ENCODE assay signal across 8 cellular contexts in genomic region chr12:122029620-122030426, GRCh38. TPM values are rescaled to one million over a fixed set of nuclear protein-coding genes. Genes with fewer than 3 reads are reported as not detected.
A peak's percentile ranks its signal among the peaks of the same experiment; 100 is the strongest.
DNase-seq lines count a peak whose midpoint lies in the region; ATAC-seq, FAIRE-seq and TF ChIP-seq lines count a peak whose summit lies in the region.
"Had no signal": no experiment of that assay in that cellular context is flagged by ENCODE, and none has a peak within 500 bp of the region (broad histone marks: within the 10 kb centered on the region; RNA-seq: fewer than 3 reads in every experiment).

No MANE protein-coding gene starts in this region.

- CTCF ChIA-PET in HEK293 (lab: Yijun Ruan, JAX), result interaction anchor here (1.2 kb wide), 1 partner anchor 24 kb away, joined by 3 read pairs; no protein-coding TSS in a partner anchor
- CTCF ChIA-PET in MCF 10A (lab: Yijun Ruan, JAX), result interaction anchor here (0.6 to 1.0 kb wide), 2 partner anchors 28 to 93 kb away, joined by 3 read pairs; no protein-coding TSS in a partner anchor

- H3K27me3 ChIP-seq in testis, result no peaks in the 10 kb centered on the region

- no peak overlapping the region for H3K4me3 ChIP-seq in HEK293 (ENCODE audit: low read depth, low read length)
- peak overlapping the region; percentile 17 to 18 for H3K4me3 ChIP-seq in kidney (ENCODE audit: low read length in 2 of 2)
- no peak overlapping the region for H3K4me3 ChIP-seq in testis

- H3K27ac ChIP-seq in HEK293 (ENCODE audit: extremely low read depth, low read depth, low read length) (no peak overlapping the region), kidney (ENCODE audit: low read depth in 2 of 2, low read length in 2 of 2) (peak overlapping the region; percentile 85 to 89), testis (no peak overlapping the region)

- H3K4me1 ChIP-seq in HEK293 (ENCODE audit: control insufficient read depth, insufficient read depth, low read length) (no peaks in the 10 kb centered on the region; the same call in 1 of the 2 replicates), kidney (ENCODE audit: control insufficient read depth in 1 of 2, insufficient read depth in 1 of 2, low read depth in 1 of 2, low read length in 2 of 2) (peaks cover 17 to 38% of the 10 kb centered on the region in 2 donors), testis (peaks cover 14% of the 10 kb centered on the region)

- peak overlapping the region; percentile 90 for H3K27ac Mint-ChIP-seq in MCF 10A (ENCODE audit: low read depth, unreplicated experiment)

- H3K36me3 ChIP-seq in HEK293 (ENCODE audit: control insufficient read depth in 2 of 2, insufficient read depth in 1 of 2, low read length in 2 of 2), result peaks cover 3 to 7% of the 10 kb centered on the region in 2 experiments; a peak in 2 of 3 replicates
- H3K36me3 ChIP-seq in kidney (ENCODE audit: control insufficient read depth in 1 of 2, insufficient read depth in 2 of 2, low read length in 2 of 2), result no peaks in the 10 kb centered on the region
- no peaks in the 10 kb centered on the region for H3K36me3 ChIP-seq in testis (ENCODE audit: low read depth, missing control alignments)

- no peaks in the 10 kb centered on the region for H3K9me3 Mint-ChIP-seq in MCF 10A (ENCODE audit: unreplicated experiment)

- no peak for TF ChIP-seq POLR2A in testis (IDR thresholded peaks at IDR 0.05)

- H3K9me3 ChIP-seq in HEK293 (ENCODE audit: control insufficient read depth, insufficient read depth, low read depth, low read length) (no peaks in the 10 kb centered on the region), kidney (ENCODE audit: control insufficient read depth in 1 of 2, low read length in 2 of 2) (no peaks in the 10 kb centered on the region), testis (no peaks in the 10 kb centered on the region)

- no TSS peak for BruUV-seq in MCF 10A (replicated peaks; lab: Mats Ljungman, UMichigan)

- no peaks in the 10 kb centered on the region for H3K27me3 Mint-ChIP-seq in MCF 10A (ENCODE audit: insufficient read depth, unreplicated experiment)

- H3K4me3 Mint-ChIP-seq in MCF 10A (ENCODE audit: unreplicated experiment), result peak overlapping the region; percentile 38

- no peak for FAIRE-seq in kidney (lab: Jason Lieb, UNC)

- whole genome bisulfite sequencing in testis, 2 donors, result 63 to 69% methylated on average over 10 to 21 of the region's 28 CpGs

- peaks cover 13% of the 10 kb centered on the region for H3K36me3 Mint-ChIP-seq in MCF 10A (ENCODE audit: insufficient read depth, unreplicated experiment)

- POLR2A ChIA-PET in HEK293 (lab: Yijun Ruan, JAX), result no interaction called here
- POLR2A ChIA-PET in MCF 10A (lab: Yijun Ruan, JAX), result interaction anchor here (0.6 to 1.3 kb wide), 4 partner anchors 9 to 627 kb away, joined by 3 to 4 read pairs (median 4); partner anchors contain the start of gene BCL7A

- H3K4me1 Mint-ChIP-seq in MCF 10A (ENCODE audit: insufficient read depth, unreplicated experiment), result peaks cover 34% of the 10 kb centered on the region

- intact Hi-C loops in MCF 10A (cut with micrococcal nuclease) (loop anchor here (10.0 kb wide), 1 partner anchor 235 kb away; the partner anchor contains the start of gene RHOF), kidney (cut with DNase I) (no loop called here), testis (cut with DNase I; ENCODE audit: low total_unique reads) (loop anchor here (10.0 kb wide), 1 partner anchor 105 kb away; no protein-coding TSS in a partner anchor)

- peak; percentile 80 for DNase-seq in MCF 10A (ENCODE audit: unreplicated experiment)
- DNase-seq in kidney, result peak; percentile 85
- peak; percentile 79 for DNase-seq in testis
- DNase-seq in DMS53 (lab: John Stamatoyannopoulos, UW), result no peak
- no peak for DNase-seq in AML-193 (lab: John Stamatoyannopoulos, UW)
- DNase-seq: DMS 273 treated with DMSO at 0.1 percent for 48 hours had no signal

- H3K9ac ChIP-seq in kidney (ENCODE audit: low read length in 2 of 2), result peak overlapping the region in 1 of 2 donors; percentile 44

- TF ChIP-seq CTCF in HEK293 (tag by site-specific recombination; IDR thresholded peaks at IDR 0.05), result no peak
- no peak for TF ChIP-seq CTCF in MCF 10A (IDR thresholded peaks at IDR 0.05; ENCODE audit: unreplicated experiment)
- no peak for TF ChIP-seq CTCF in kidney (IDR thresholded peaks at IDR 0.05; ENCODE audit: borderline replicate concordance, extremely low read depth, insufficient read depth)
- TF ChIP-seq CTCF in testis (IDR thresholded peaks at IDR 0.05), result no peak

- no peak for ATAC-seq in GM21825 (IDR thresholded peaks at IDR 0.05; ENCODE audit: unreplicated experiment)

TF ChIP-seq in HEK293, 187 proteins besides CTCF, POLR2A, EP300 and RAD21 (continues in another document):
- TF ChIP-seq FEZF1 (tag by site-specific recombination; IDR thresholded peaks at IDR 0.05) (no peak), GLI4 (tag by site-specific recombination; IDR thresholded peaks at IDR 0.05) (no peak), SCRT2 (tag by site-specific recombination; IDR thresholded peaks at IDR 0.05) (no peak), ZNF473 (tag by site-specific recombination; IDR thresholded peaks at IDR 0.05) (no peak), WT1 (tag by site-specific recombination; IDR thresholded peaks at IDR 0.05) (no peak), ZNF510 (tag by site-specific recombination; IDR thresholded peaks at IDR 0.05; ENCODE audit: insufficient replicate concordance) (no peak), HIC1 (tag by site-specific recombination; IDR thresholded peaks at IDR 0.05) (peak; percentile 24; the same call in 1 of the 2 replicates), ZNF624 (tag by site-specific recombination; IDR thresholded peaks at IDR 0.05) (no peak), ZNF169 (tag by site-specific recombination; IDR thresholded peaks at IDR 0.05) (no peak), ZNF785 (tag by site-specific recombination; IDR thresholded peaks at IDR 0.05) (no peak), ZNF280D (tag by site-specific recombination; IDR thresholded peaks at IDR 0.05) (no peak), ZNF776 (tag by site-specific recombination; IDR thresholded peaks at IDR 0.05; ENCODE audit: borderline replicate concordance) (no peak)

RNA-seq across cellular contexts. Expression of gene BCL7A, which starts 8.1 kb away (rescaled TPM):
- total RNA-seq in MCF 10A (2022) (17.9 and 18.1 TPM in 2 replicates), kidney (22.7 TPM), testis (10 to 100 TPM; 10.2 to 11.1 TPM)
- polyA plus RNA-seq in kidney (ENCODE audit: insufficient read depth, low read depth, low replicate concordance) (6.8 TPM), testis (ENCODE audit: insufficient read depth, low read depth, low replicate concordance) (5.9 TPM)

RNA-seq across cellular contexts. Expression of gene MLXIP, which starts 48.7 kb away (rescaled TPM):
- total RNA-seq in MCF 10A (2022), result 34.2 and 35.6 TPM in 2 replicates
- 67.6 TPM for total RNA-seq in kidney
- 10.9 TPM for polyA plus RNA-seq in kidney (ENCODE audit: insufficient read depth, low read depth, low replicate concordance)
- total RNA-seq in testis, result 10 to 100 TPM; 61.2 to 67.9 TPM
- 39.9 TPM for polyA plus RNA-seq in testis (ENCODE audit: insufficient read depth, low read depth, low replicate concordance)

Comparison
In these comparisons a context has a peak if more than half of its experiments do, and no peak if none do; other contexts are left out.
1. H3K27ac ChIP-seq: peak in kidney (2 of 2); none in HEK293 (single experiment) and testis (0 of 2).
2. H3K4me3 ChIP-seq: peak in kidney (2 of 2); none in HEK293 (single experiment) and testis (0 of 2).
3. DNase-seq: peak in MCF 10A (single experiment), kidney (single experiment) and testis (single experiment); none in DMS53 (single experiment) and AML-193 (0 of 2).